12 cellular contexts compared by ENCODE assay signal in genomic region chr7:142948603-142949002, GRCh38. TPM values are rescaled to one million over a fixed set of nuclear protein-coding genes. Genes with fewer than 3 reads are reported as not detected.
"Had no signal": no experiment of that assay in that cellular context is flagged by ENCODE, and none has a peak within 500 bp of the region (broad histone marks: within the 10 kb centered on the region; RNA-seq: fewer than 3 reads in every experiment).

No MANE protein-coding gene starts in this region.

- H3K4me1 Mint-ChIP-seq: IgD-negative memory B cell had no signal

- ATAC-seq: HCT116, HepG2, K562 had no signal

- H3K36me3 Mint-ChIP-seq: IgD-negative memory B cell had no signal

- H3K4me3 ChIP-seq: HAP-1, K562 had no signal

- H3K27ac Mint-ChIP-seq: HFFc6, IgD-negative memory B cell had no signal

- H3K36me3 ChIP-seq: HAP-1 had no signal

- DNase-seq: GOT3, H7, HFFc6, KG1 had no signal

- H3K27ac ChIP-seq: HL-60 had no signal

- H3K4me1 ChIP-seq: HAP-1 had no signal

- H3K4me3 Mint-ChIP-seq: HFFc6, IgD-negative memory B cell had no signal

- H3K9me3 ChIP-seq: HAP-1 had no signal

RNA-seq across cellular contexts. Expression of gene LLCFC1, which starts 9.3 kb away (rescaled TPM):
- total RNA-seq: H4, H7, HepG2, HFFc6, HT1080, K562 had no signal

RNA-seq across cellular contexts. Expression of gene KEL, which starts 13.6 kb away (rescaled TPM):
- total RNA-seq: HepG2, HFFc6, HT1080 had no signal

RNA-seq across cellular contexts. Expression of gene TRPV5, which starts 15.1 kb away (rescaled TPM):
- total RNA-seq: H4, H7, HepG2, HFFc6, HT1080, K562 had no signal
